8 cellular contexts compared by ENCODE assay signal in the genomic region with DNA sequence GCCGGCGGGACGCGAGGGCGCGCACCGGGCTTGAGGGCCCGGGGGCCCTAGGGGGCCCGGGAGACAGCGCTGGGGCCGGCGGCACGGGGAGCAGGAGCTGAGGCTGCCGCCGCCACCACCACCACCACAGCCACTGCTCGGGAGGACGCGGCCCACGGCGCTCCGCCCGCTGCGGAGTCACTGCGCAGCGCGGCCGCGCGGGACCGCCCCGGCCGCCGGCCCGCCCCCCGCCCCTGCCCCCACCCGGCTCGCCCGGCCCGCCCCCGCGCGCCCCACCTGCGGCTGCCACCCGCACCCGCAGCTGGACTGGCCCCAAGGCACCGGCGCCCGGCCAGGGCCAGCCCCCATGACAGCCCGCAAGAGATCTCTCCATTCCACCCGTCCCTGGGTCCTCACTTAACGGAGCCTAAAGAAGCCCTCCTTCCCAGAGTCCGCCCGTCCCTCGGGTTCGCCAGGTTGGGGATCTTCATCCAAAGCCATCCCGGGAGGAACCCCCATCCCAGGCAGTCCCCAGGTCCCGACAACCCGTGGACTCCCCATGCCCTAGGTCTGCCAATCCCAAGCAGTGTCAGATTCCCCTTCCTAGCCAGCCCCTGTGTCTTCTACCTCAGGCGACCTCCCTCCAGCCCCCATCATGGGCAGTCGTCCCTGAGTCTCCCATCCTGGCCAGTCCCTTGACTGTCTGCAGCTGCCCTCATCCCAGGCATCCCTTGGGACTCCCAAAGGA. TPM values are rescaled to one million over a fixed set of nuclear protein-coding genes. Genes with fewer than 3 reads are reported as not detected.
DNase-seq lines count a peak whose midpoint lies in the region; FAIRE-seq and TF ChIP-seq lines count a peak whose summit lies in the region.

No MANE protein-coding gene starts in this region.

- no peaks in the 10 kb centered on the region for H3K9me3 Mint-ChIP-seq in activated T-cell treated with anti-CD3 and anti-CD28 coated beads, Interleukin-2, amount 50 U/mL, for 24 hours

- H3K36me3 ChIP-seq in kidney (ENCODE audit: control insufficient read depth in 1 of 2, insufficient read depth in 2 of 2, low read length in 2 of 2) (no peaks in the 10 kb centered on the region), stomach smooth muscle (ENCODE audit: control insufficient read depth in 2 of 2, insufficient read depth in 2 of 2, low read length in 2 of 2) (no peaks in the 10 kb centered on the region)

- H3K4me3 ChIP-seq in kidney (ENCODE audit: low read length in 2 of 2) (peak overlapping the region; percentile 42 to 66), stomach smooth muscle (ENCODE audit: low read length in 2 of 2) (peak overlapping the region; percentile 60 to 74)

- peaks cover 85% of the 10 kb centered on the region for H3K27me3 Mint-ChIP-seq in activated T-cell treated with anti-CD3 and anti-CD28 coated beads, Interleukin-2, amount 50 U/mL, for 24 hours

- peak overlapping the region; percentile 45 for H3K4me3 Mint-ChIP-seq in activated T-cell treated with anti-CD3 and anti-CD28 coated beads, Interleukin-2, amount 50 U/mL, for 24 hours

- peaks cover 16% of the 10 kb centered on the region for H3K4me1 Mint-ChIP-seq in activated T-cell treated with anti-CD3 and anti-CD28 coated beads, Interleukin-2, amount 50 U/mL, for 24 hours (ENCODE audit: low read depth)

- no peaks in the 10 kb centered on the region for H3K36me3 Mint-ChIP-seq in activated T-cell treated with anti-CD3 and anti-CD28 coated beads, Interleukin-2, amount 50 U/mL, for 24 hours (ENCODE audit: low read depth)

- FAIRE-seq in kidney (lab: Jason Lieb, UNC): no peak

- intact Hi-C loops in kidney (cut with DNase I): loop anchor here (10.0 kb wide), 1 partner anchor 123 kb away; no protein-coding TSS in a partner anchor

- peak; percentile 42 for DNase-seq in activated T-cell treated with anti-CD3 and anti-CD28 coated beads, Interleukin-2, amount 50 U/mL, for 24 hours
- DNase-seq in activated T-cell treated with anti-CD3 and anti-CD28 coated beads for 4 hours: no peak
- peak; percentile 16 for DNase-seq in astrocyte of the hippocampus (ENCODE audit: low read depth, low spot score)
- DNase-seq in kidney: no peak
- DNase-seq in NCI-H1694 (lab: John Stamatoyannopoulos, UW): no peak
- no peak for DNase-seq in NCI-H1105 treated with DMSO at 0.1 percent for 48 hours (lab: John Stamatoyannopoulos, UW)
- no peak for DNase-seq in NCI-H2029 treated with DMSO at 0.1 percent for 48 hours (lab: John Stamatoyannopoulos, UW)

- peaks cover 0 to 52% of the 10 kb centered on the region in 2 donors for H3K27me3 ChIP-seq in stomach smooth muscle (ENCODE audit: control insufficient read depth in 1 of 2, insufficient read depth in 2 of 2, low read length in 2 of 2)

- no peak for TF ChIP-seq CTCF in kidney (IDR thresholded peaks at IDR 0.05; ENCODE audit: borderline replicate concordance, extremely low read depth, insufficient read depth)

- H3K9ac ChIP-seq in kidney (ENCODE audit: low read length in 2 of 2) (no peak overlapping the region), stomach smooth muscle (ENCODE audit: low read length in 2 of 2) (no peak overlapping the region)

- H3K27ac Mint-ChIP-seq in activated T-cell treated with anti-CD3 and anti-CD28 coated beads, Interleukin-2, amount 50 U/mL, for 24 hours: no peak overlapping the region

- peaks cover 0 to 8% of the 10 kb centered on the region in 2 donors for H3K4me1 ChIP-seq in kidney (ENCODE audit: control insufficient read depth in 1 of 2, insufficient read depth in 1 of 2, low read depth in 1 of 2, low read length in 2 of 2)
- H3K4me1 ChIP-seq in stomach smooth muscle (ENCODE audit: control insufficient read depth, insufficient read depth, low read length): peaks cover 29% of the 10 kb centered on the region

- H3K27ac ChIP-seq in kidney (ENCODE audit: low read depth in 2 of 2, low read length in 2 of 2) (no peak overlapping the region), stomach smooth muscle (ENCODE audit: low read length) (no peak overlapping the region)

- H3K9me3 ChIP-seq in kidney (ENCODE audit: control insufficient read depth in 1 of 2, low read length in 2 of 2) (no peaks in the 10 kb centered on the region), stomach smooth muscle (ENCODE audit: control insufficient read depth in 2 of 2, low read length in 2 of 2) (no peaks in the 10 kb centered on the region)

RNA-seq across cellular contexts. Expression of gene IQSEC2, which starts 40.0 kb away (rescaled TPM):
- total RNA-seq in kidney: 20.9 TPM
- polyA plus RNA-seq in kidney (ENCODE audit: insufficient read depth, low read depth, low replicate concordance): 56.2 TPM

Comparison
In these comparisons a context has a peak if more than half of its experiments do, and no peak if none do; other contexts are left out.
1. DNase-seq: peak in activated T-cell treated with anti-CD3 and anti-CD28 coated beads, Interleukin-2, amount 50 U/mL, for 24 hours (single experiment) and astrocyte of the hippocampus (single experiment); none in activated T-cell treated with anti-CD3 and anti-CD28 coated beads for 4 hours (single experiment), kidney (single experiment), NCI-H1694 (single experiment), NCI-H1105 treated with DMSO at 0.1 percent for 48 hours (single experiment) and NCI-H2029 treated with DMSO at 0.1 percent for 48 hours (single experiment).